16 cellular contexts compared by ENCODE assay signal in the genomic region with DNA sequence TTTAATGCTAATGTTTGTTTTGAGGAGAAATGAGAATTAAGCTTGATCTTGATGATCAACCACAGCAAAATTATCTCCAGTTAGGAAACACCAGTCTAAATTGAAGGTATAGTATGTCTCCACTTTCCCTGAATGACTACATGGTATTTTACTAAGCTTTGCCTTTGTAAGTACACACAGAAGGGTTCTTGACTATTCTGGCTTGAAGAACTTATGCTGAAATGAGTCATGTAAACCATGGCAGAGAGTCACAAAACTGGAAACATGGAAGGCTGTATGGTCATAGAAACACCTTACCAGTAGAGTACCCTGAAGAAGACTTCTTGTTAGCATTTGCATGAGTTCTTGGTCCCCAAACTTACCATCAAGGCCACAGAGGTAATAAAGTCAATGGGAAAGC.
"Had no signal": no experiment of that assay in that cellular context is flagged by ENCODE, and none has a peak within 500 bp of the region (broad histone marks: within the 10 kb centered on the region; RNA-seq: fewer than 3 reads in every experiment).

No MANE protein-coding gene starts in this region.

- H3K27ac ChIP-seq: dorsolateral prefrontal cortex, epithelial cell of prostate, lower lobe of right lung, thoracic aorta, upper lobe of right lung had no signal

- DNase-seq: activated CD4-positive, alpha-beta T cell treated with anti-CD3 and anti-CD28 coated beads, Interleukin-2, amount 10 ng/mL, durations not matched to agents 24 days and 14 days; activated CD4-positive, CD25-positive, alpha-beta regulatory T cell; activated CD8-positive, alpha-beta T cell treated with anti-CD3 and anti-CD28 coated beads, Interleukin-2, amount 10 ng/mL, durations not matched to agents 7 days and 5 days; activated effector memory CD4-positive, alpha-beta T cell treated with anti-CD3 and anti-CD28 coated beads, Interleukin-2, amount 50 U/mL, for 16 hours; activated T-cell treated with anti-CD3 and anti-CD28 coated beads, Interleukin-2, amount 50 U/mL, for 48 hours; caudate nucleus; dorsolateral prefrontal cortex; left colon; lower lobe of right lung; stimulated activated CD4-positive, alpha-beta T cell treated with anti-CD3 and anti-CD28 coated beads, Interleukin-4, amount 100 ng/mL, for 4 hours; stimulated activated naive B cell treated with anti-CD40 and anti-IgM and Interleukin-4, amounts not matched to agents 10 μg/mL and 1 μg/mL and 100 μg/mL, for 72 hours; T-cell; upper lobe of right lung had no signal

- H3K27me3 ChIP-seq: dorsolateral prefrontal cortex, upper lobe of right lung had no signal

- ATAC-seq: activated CD8-positive, alpha-beta T cell treated with anti-CD3 and anti-CD28 coated beads, Interleukin-2, amount 10 ng/mL, durations not matched to agents 7 days and 5 days; left colon; lower lobe of right lung; sciatic nerve; stimulated activated naive B cell treated with anti-CD40 and anti-IgM and Interleukin-4, amounts not matched to agents 10 μg/mL and 1 μg/mL and 100 μg/mL, for 72 hours; T-cell; upper lobe of right lung had no signal

- H3K36me3 ChIP-seq: lower lobe of right lung, thoracic aorta, upper lobe of right lung had no signal

- H3K4me3 ChIP-seq: dorsolateral prefrontal cortex, lower lobe of right lung, thoracic aorta, upper lobe of right lung had no signal
